In genomic region chr10:33143160-33143728, GRCh38 we compare ENCODE assay signal across 8 cellular contexts.
DNase-seq lines count a peak whose midpoint lies in the region; ATAC-seq, FAIRE-seq and TF ChIP-seq lines count a peak whose summit lies in the region.

No MANE protein-coding gene starts in this region.

- FAIRE-seq in bronchial epithelial cell (lab: Jason Lieb, UNC) = peak; percentile 18

- no peak for TF ChIP-seq CTCF in bronchial epithelial cell (IDR thresholded peaks at IDR 0.05; ENCODE audit: insufficient read depth, low read length, severe bottlenecking)

- ATAC-seq in GM18907 (IDR thresholded peaks at IDR 0.05; ENCODE audit: unreplicated experiment) (peak; percentile 60), SK-N-SH treated with all-trans-retinoic acid at 6 μM for 48 hours (peak; percentile 88)

- H3K36me3 ChIP-seq in bronchial epithelial cell (ENCODE audit: control insufficient read depth, insufficient read depth, low read length) = no peaks in the 10 kb centered on the region

- H3K4me3 ChIP-seq in bronchial epithelial cell (ENCODE audit: low read depth, low read length) = no peak overlapping the region

- no peaks in the 10 kb centered on the region for H3K27me3 ChIP-seq in bronchial epithelial cell (ENCODE audit: control insufficient read depth, insufficient read depth, low read length)

- DNase-seq in bronchial epithelial cell (ENCODE audit: low read depth) = peak; percentile 91
- peak; percentile 73 for DNase-seq in stimulated activated CD4-positive, alpha-beta T cell treated with anti-CD3 and anti-CD28 coated beads, Interleukin-15, amount 100 ng/mL, for 24 hours
- no peak for DNase-seq in effector CD8-positive, alpha-beta T cell (lab: John Stamatoyannopoulos, UW)
- no peak for DNase-seq in DMS79 (lab: John Stamatoyannopoulos, UW)
- no peak for DNase-seq in NCI-H524 (lab: John Stamatoyannopoulos, UW)
- no peak for DNase-seq in dermis blood vessel endothelial cell

TF ChIP-seq in SK-N-SH treated with all-trans-retinoic acid at 6 μM for 48 hours, 23 proteins besides CTCF, POLR2A, EP300 and RAD21:
- no peak for TF ChIP-seq SNAI2 (CRISPR knock-in tag; IDR thresholded peaks at IDR 0.05)
- no peak for TF ChIP-seq GLIS3 (CRISPR knock-in tag; IDR thresholded peaks at IDR 0.05)
- no peak for TF ChIP-seq ESRRG (CRISPR knock-in tag; IDR thresholded peaks at IDR 0.05)
- no peak for TF ChIP-seq OSR1 (CRISPR knock-in tag; IDR thresholded peaks at IDR 0.05)
- TF ChIP-seq RARB (CRISPR knock-in tag; IDR thresholded peaks at IDR 0.05) = no peak
- TF ChIP-seq ZFP3 (CRISPR knock-in tag; IDR thresholded peaks at IDR 0.05) = no peak
- no peak for TF ChIP-seq TSHZ2 (CRISPR knock-in tag; IDR thresholded peaks at IDR 0.05)
- TF ChIP-seq TOX (CRISPR knock-in tag; IDR thresholded peaks at IDR 0.05; ENCODE audit: borderline replicate concordance) = no peak
- TF ChIP-seq POU6F1 (CRISPR knock-in tag; IDR thresholded peaks at IDR 0.05; ENCODE audit: borderline replicate concordance, low read depth) = no peak
- TF ChIP-seq CSRNP3 (CRISPR knock-in tag; IDR thresholded peaks at IDR 0.05) = no peak
- no peak for TF ChIP-seq ISL1 (CRISPR knock-in tag; IDR thresholded peaks at IDR 0.05)
- TF ChIP-seq BACH2 (CRISPR knock-in tag; IDR thresholded peaks at IDR 0.05; ENCODE audit: borderline replicate concordance) = no peak
TF ChIP-seq in SK-N-SH treated with all-trans-retinoic acid at 6 μM for 48 hours: peak in this region for 0.

Comparison
In these comparisons a context has a peak if more than half of its experiments do, and no peak if none do; other contexts are left out.
1. DNase-seq: peak in bronchial epithelial cell (single experiment) and stimulated activated CD4-positive, alpha-beta T cell treated with anti-CD3 and anti-CD28 coated beads, Interleukin-15, amount 100 ng/mL, for 24 hours (single experiment); none in effector CD8-positive, alpha-beta T cell (single experiment), DMS79 (single experiment), NCI-H524 (0 of 2) and dermis blood vessel endothelial cell (single experiment).